Comparison of ENCODE assay signal across 9 cellular contexts in the genomic region with DNA sequence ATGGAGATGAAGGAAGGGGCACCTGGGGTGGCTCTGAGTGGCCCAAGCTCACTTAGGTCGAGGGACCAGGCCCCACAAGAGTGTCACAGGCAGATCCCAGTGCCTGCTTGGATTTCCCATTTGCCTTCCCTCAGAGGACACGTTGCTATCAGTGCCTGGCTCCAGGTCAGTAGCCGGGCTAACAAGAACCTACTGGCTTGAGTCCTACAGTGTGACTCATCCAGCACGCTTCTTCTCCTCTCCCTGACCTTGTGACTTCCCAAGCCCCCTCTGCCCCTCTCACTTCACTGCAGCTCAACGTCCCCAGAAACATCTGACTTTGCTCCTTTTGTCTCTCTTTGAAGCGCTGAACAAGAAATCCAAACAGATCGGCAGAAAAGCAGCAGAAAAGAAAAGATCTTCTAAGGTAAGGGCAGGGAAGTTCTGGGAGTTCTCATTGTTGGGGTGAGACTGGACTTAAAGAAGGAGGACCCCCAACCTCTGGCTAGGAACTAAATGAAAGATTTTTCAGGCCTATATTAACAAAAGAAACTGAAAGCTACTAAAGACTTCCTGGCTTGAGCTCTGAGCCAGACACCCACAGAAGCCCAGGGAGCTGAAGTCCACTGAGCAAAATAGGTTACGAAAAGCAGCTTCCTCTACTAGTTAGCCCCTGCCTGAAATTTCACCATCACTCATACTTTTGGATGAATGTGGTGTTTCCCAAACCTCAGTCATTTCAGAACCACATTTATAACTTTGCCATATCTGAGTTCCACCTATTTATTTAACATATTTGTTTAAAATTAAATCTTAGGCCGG. TPM values are rescaled to one million over a fixed set of nuclear protein-coding genes. Genes with fewer than 3 reads are reported as not detected.
DNase-seq lines count a peak whose midpoint lies in the region; ATAC-seq and TF ChIP-seq lines count a peak whose summit lies in the region.
"Had no signal": no experiment of that assay in that cellular context is flagged by ENCODE, and none has a peak within 500 bp of the region (broad histone marks: within the 10 kb centered on the region; RNA-seq: fewer than 3 reads in every experiment).

No MANE protein-coding gene starts in this region.

- DNase-seq in MCF 10A (ENCODE audit: unreplicated experiment): peak; percentile 60
- no peak for DNase-seq in mammary epithelial cell
- peak; percentile 33 for DNase-seq in epithelial cell of esophagus (ENCODE audit: low read depth)
- peak; percentile 41 for DNase-seq in mucosa of gallbladder (ENCODE audit: low spot score)
- no peak for DNase-seq in aorta
- DNase-seq in activated T-helper 2 cell treated with anti-CD3 and anti-CD28 coated beads, Interferon-gamma antibody, Interleukin-2, Interleukin-4, amounts not matched to agents 10 μg/mL and 5 μg/mL and 100 μg/mL, durations not matched to agents 14 hours and 24 hours and 36 hours (ENCODE audit: low spot score): no peak
- DNase-seq in stimulated activated CD4-positive, alpha-beta T cell treated with anti-CD3 and anti-CD28 coated beads, Interleukin-4, amount 100 ng/mL, for 1 hour: no peak

- intact Hi-C loops in MCF 10A (cut with micrococcal nuclease): no loop called here
- intact Hi-C loops in mammary epithelial cell (cut with micrococcal nuclease): no loop called here
- intact Hi-C loops in aorta (cut with DNase I): no loop called here
- intact Hi-C loops in activated T-helper 2 cell treated with anti-CD3 and anti-CD28 coated beads, Interferon-gamma antibody, Interleukin-2, Interleukin-4, amounts not matched to agents 10 μg/mL and 5 μg/mL and 100 μg/mL, durations not matched to agents 14 hours and 24 hours and 36 hours (cut with micrococcal nuclease): no loop called here

- dilution Hi-C loops in mammary epithelial cell (cut with HindIII; ENCODE audit: low sequenced_read_pairs): no loop called here

- H2AFZ ChIP-seq in mammary epithelial cell (ENCODE audit: low read depth, low read length): no peak overlapping the region

- H3K4me2 ChIP-seq in mammary epithelial cell (ENCODE audit: insufficient read depth, low read depth, low read length): no peak overlapping the region

- CTCF ChIA-PET in MCF 10A (lab: Yijun Ruan, JAX): interaction anchor here (0.6 to 0.7 kb wide), 2 partner anchors 31 to 43 kb away, joined by 4 read pairs; no protein-coding TSS in a partner anchor
- CTCF ChIA-PET in mammary epithelial cell (lab: Charles Lee; ENCODE audit: low non-redundant PET): interaction anchor here (0.6 kb wide), 1 partner anchor 1705 kb away, joined by 4 read pairs; no protein-coding TSS in a partner anchor

- peak overlapping the region; percentile 46 for H3K27ac Mint-ChIP-seq in MCF 10A (ENCODE audit: low read depth, unreplicated experiment)
- no peak overlapping the region for H3K27ac Mint-ChIP-seq in activated T-helper 2 cell treated with anti-CD3 and anti-CD28 coated beads, Interferon-gamma antibody, Interleukin-2, Interleukin-4, amounts not matched to agents 10 μg/mL and 5 μg/mL and 100 μg/mL, durations not matched to agents 14 hours and 24 hours and 36 hours

- peaks cover under 1% of the 10 kb centered on the region for H3K36me3 ChIP-seq in mammary epithelial cell (ENCODE audit: insufficient read depth, low read length)
- no peaks in the 10 kb centered on the region for H3K36me3 ChIP-seq in aorta (ENCODE audit: control insufficient read depth in 1 of 2, insufficient read depth in 2 of 2, low read length in 1 of 2)

- H3K79me2 ChIP-seq in mammary epithelial cell (ENCODE audit: insufficient read depth, low read length): no peaks in the 10 kb centered on the region

- no peak overlapping the region for H3K4me3 ChIP-seq in mammary epithelial cell (replicated peaks in 1 of 3; ENCODE audit: insufficient read depth in 1 of 3, low read depth in 2 of 3, low read length in 3 of 3)
- no peak overlapping the region for H3K4me3 ChIP-seq in epithelial cell of esophagus (ENCODE audit: low read length)
- no peak overlapping the region for H3K4me3 ChIP-seq in aorta (ENCODE audit: low read length in 2 of 2)

- POLR2A ChIA-PET in MCF 10A (lab: Yijun Ruan, JAX): interaction anchor here (0.6 to 1.1 kb wide), 3 partner anchors 8 to 866 kb away, joined by 3 to 4 read pairs (median 3); no protein-coding TSS in a partner anchor

- H3K4me1 Mint-ChIP-seq in MCF 10A (ENCODE audit: insufficient read depth, unreplicated experiment): peaks cover 10% of the 10 kb centered on the region
- peaks cover 2% of the 10 kb centered on the region for H3K4me1 Mint-ChIP-seq in activated T-helper 2 cell treated with anti-CD3 and anti-CD28 coated beads, Interferon-gamma antibody, Interleukin-2, Interleukin-4, amounts not matched to agents 10 μg/mL and 5 μg/mL and 100 μg/mL, durations not matched to agents 14 hours and 24 hours and 36 hours (ENCODE audit: low read depth)

- TF ChIP-seq CTCF in MCF 10A (IDR thresholded peaks at IDR 0.05; ENCODE audit: unreplicated experiment) (no peak), mammary epithelial cell (conservative IDR thresholded peaks at IDR 0.05 in 1 of 2, IDR thresholded peaks at IDR 0.05 in 1 of 2; ENCODE audit: extremely low read depth in 1 of 2, insufficient read depth in 1 of 2, low read depth in 1 of 2, low read length in 2 of 2) (no peak), epithelial cell of esophagus (IDR thresholded peaks at IDR 0.05; ENCODE audit: insufficient read depth, low read depth, low read length, missing control alignments) (no peak)

- H3K4me1 ChIP-seq in mammary epithelial cell (ENCODE audit: insufficient read depth, low read length) (no peaks in the 10 kb centered on the region), aorta (ENCODE audit: control insufficient read depth in 1 of 2, insufficient read depth in 2 of 2, low read length in 2 of 2) (no peaks in the 10 kb centered on the region)

- no peaks in the 10 kb centered on the region for H3K27me3 Mint-ChIP-seq in MCF 10A (ENCODE audit: insufficient read depth, unreplicated experiment)
- H3K27me3 Mint-ChIP-seq in activated T-helper 2 cell treated with anti-CD3 and anti-CD28 coated beads, Interferon-gamma antibody, Interleukin-2, Interleukin-4, amounts not matched to agents 10 μg/mL and 5 μg/mL and 100 μg/mL, durations not matched to agents 14 hours and 24 hours and 36 hours (ENCODE audit: low read depth): no peaks in the 10 kb centered on the region

- no peaks in the 10 kb centered on the region for H3K36me3 Mint-ChIP-seq in MCF 10A (ENCODE audit: insufficient read depth, unreplicated experiment)
- no peaks in the 10 kb centered on the region for H3K36me3 Mint-ChIP-seq in activated T-helper 2 cell treated with anti-CD3 and anti-CD28 coated beads, Interferon-gamma antibody, Interleukin-2, Interleukin-4, amounts not matched to agents 10 μg/mL and 5 μg/mL and 100 μg/mL, durations not matched to agents 14 hours and 24 hours and 36 hours (ENCODE audit: low read depth)

- ATAC-seq in aorta (ENCODE audit: low FRiP score): peak; percentile 50
- no peak for ATAC-seq in HG03571 (IDR thresholded peaks at IDR 0.05; ENCODE audit: unreplicated experiment)

- no peaks in the 10 kb centered on the region for H3K27me3 ChIP-seq in mammary epithelial cell (ENCODE audit: insufficient read depth, low read length)
- H3K27me3 ChIP-seq in aorta (ENCODE audit: control insufficient read depth in 1 of 2, insufficient read depth in 2 of 2, low read length in 1 of 2): no peaks in the 10 kb centered on the region

- H3K27ac ChIP-seq in mammary epithelial cell (ENCODE audit: insufficient read depth, low read depth, low read length) (no peak overlapping the region), aorta (ENCODE audit: low read depth in 1 of 2, low read length in 2 of 2) (no peak overlapping the region)

- WGBS in mammary epithelial cell (ENCODE audit: low coverage, missing lambda C conversion rate): 50% methylated on average over 9 of the region's 9 CpGs
- WGBS in aorta, 2 donors: 62 to 65% methylated on average over 9 of the region's 9 CpGs

- no peaks in the 10 kb centered on the region for H3K9me3 Mint-ChIP-seq in MCF 10A (ENCODE audit: unreplicated experiment)
- H3K9me3 Mint-ChIP-seq in activated T-helper 2 cell treated with anti-CD3 and anti-CD28 coated beads, Interferon-gamma antibody, Interleukin-2, Interleukin-4, amounts not matched to agents 10 μg/mL and 5 μg/mL and 100 μg/mL, durations not matched to agents 14 hours and 24 hours and 36 hours: no peaks in the 10 kb centered on the region

- no peak overlapping the region for H3K9ac ChIP-seq in mammary epithelial cell (ENCODE audit: insufficient read depth, low read length)

- no peak overlapping the region for H3K4me3 Mint-ChIP-seq in MCF 10A (ENCODE audit: unreplicated experiment)
- no peak overlapping the region for H3K4me3 Mint-ChIP-seq in activated T-helper 2 cell treated with anti-CD3 and anti-CD28 coated beads, Interferon-gamma antibody, Interleukin-2, Interleukin-4, amounts not matched to agents 10 μg/mL and 5 μg/mL and 100 μg/mL, durations not matched to agents 14 hours and 24 hours and 36 hours (ENCODE audit: low read depth)

- no TSS peak for BruUV-seq in MCF 10A (replicated peaks; lab: Mats Ljungman, UMichigan)
- BruUV-seq in mammary epithelial cell (replicated peaks; lab: Mats Ljungman, UMichigan): no TSS peak

- no peaks in the 10 kb centered on the region for H4K20me1 ChIP-seq in mammary epithelial cell (ENCODE audit: insufficient read depth, low read length)

- in situ Hi-C loops in mammary epithelial cell (cut with MboI; ENCODE audit: low sequenced_read_pairs in 2 of 2): no loop called here

- H3K9me3 ChIP-seq in mammary epithelial cell (replicated peaks; ENCODE audit: insufficient read depth, low read length) (no peaks in the 10 kb centered on the region), aorta (ENCODE audit: control insufficient read depth, low read length) (no peaks in the 10 kb centered on the region)

RNA-seq across cellular contexts. Expression of gene ASIP, which starts 21.5 kb away (rescaled TPM):
- total RNA-seq in MCF 10A (2022) (not detected in 2 replicates), mammary epithelial cell (not detected), mucosa of gallbladder (not detected), aorta (not detected)
- polyA plus RNA-seq in mammary epithelial cell (not detected), aorta (not detected)
- not detected for polyA minus RNA-seq in mammary epithelial cell
- not detected in 2 replicates for total RNA-seq in activated T-helper 2 cell treated with anti-CD3 and anti-CD28 coated beads, Interferon-gamma antibody, Interleukin-2, Interleukin-4, amounts not matched to agents 10 μg/mL and 5 μg/mL and 100 μg/mL, durations not matched to agents 14 hours and 24 hours and 36 hours
- polyA plus RNA-seq: BJ had no signal

RNA-seq across cellular contexts. Expression of gene AHCY, which starts 40.5 kb away (rescaled TPM):
- total RNA-seq in MCF 10A (2022) (101 and 175 TPM in 2 replicates), mammary epithelial cell (100 to 1,000 TPM; 258 to 274 TPM), mucosa of gallbladder (70.9 TPM), aorta (10 to 100 TPM; 31.8 to 37.9 TPM)
- polyA plus RNA-seq in mammary epithelial cell (504 TPM), aorta (10 to 100 TPM; 38.1 to 53.0 TPM)
- 615 TPM for polyA minus RNA-seq in mammary epithelial cell
- total RNA-seq in activated T-helper 2 cell treated with anti-CD3 and anti-CD28 coated beads, Interferon-gamma antibody, Interleukin-2, Interleukin-4, amounts not matched to agents 10 μg/mL and 5 μg/mL and 100 μg/mL, durations not matched to agents 14 hours and 24 hours and 36 hours: 120 and 122 TPM in 2 replicates

Comparison
In these comparisons a context has a peak if more than half of its experiments do, and no peak if none do; other contexts are left out.
1. DNase-seq: peak in MCF 10A (single experiment), epithelial cell of esophagus (single experiment) and mucosa of gallbladder (single experiment); none in mammary epithelial cell (single experiment), aorta (0 of 2), activated T-helper 2 cell treated with anti-CD3 and anti-CD28 coated beads, Interferon-gamma antibody, Interleukin-2, Interleukin-4, amounts not matched to agents 10 μg/mL and 5 μg/mL and 100 μg/mL, durations not matched to agents 14 hours and 24 hours and 36 hours (single experiment) and stimulated activated CD4-positive, alpha-beta T cell treated with anti-CD3 and anti-CD28 coated beads, Interleukin-4, amount 100 ng/mL, for 1 hour (single experiment).